9 cellular contexts compared by ENCODE assay signal in genomic region chr2:20071397-20072383, GRCh38. TPM values are rescaled to one million over a fixed set of nuclear protein-coding genes. Genes with fewer than 3 reads are reported as not detected.
DNase-seq lines count a peak whose midpoint lies in the region; ATAC-seq and TF ChIP-seq lines count a peak whose summit lies in the region.
"Had no signal": no experiment of that assay in that cellular context is flagged by ENCODE, and none has a peak within 500 bp of the region (broad histone marks: within the 10 kb centered on the region; RNA-seq: fewer than 3 reads in every experiment).

No MANE protein-coding gene starts in this region.

- TF ChIP-seq RAD21 in SK-N-SH (IDR thresholded peaks at IDR 0.05; ENCODE audit: low read length), result peak; percentile 45

- intact Hi-C loops in prostate gland (cut with DNase I), result no loop called here

- peaks cover 41% of the 10 kb centered on the region for H3F3A ChIP-seq in SK-N-SH (replicated peaks; ENCODE audit: insufficient read depth)

- peak overlapping the region; percentile 94 for H2AFZ ChIP-seq in SK-N-SH (ENCODE audit: low read depth)

- peak; percentile 60 to 73; a peak in 3 of 4 replicates for TF ChIP-seq EP300 in SK-N-SH (IDR thresholded peaks at IDR 0.05; ENCODE audit: borderline replicate concordance in 1 of 2, low read depth in 1 of 2, low read length in 1 of 2)

- H3K4me2 ChIP-seq in SK-N-SH, result peak overlapping the region; percentile 76

- peaks cover 21 to 52% of the 10 kb centered on the region in 2 experiments for H3K4me1 ChIP-seq in SK-N-SH (ENCODE audit: control insufficient read depth in 1 of 2, insufficient read depth in 2 of 2, low read depth in 1 of 2, low read length in 1 of 2)
- peaks cover 29% of the 10 kb centered on the region for H3K4me1 ChIP-seq in foreskin keratinocyte
- no peaks in the 10 kb centered on the region for H3K4me1 ChIP-seq in prostate gland (replicated peaks)

- no peaks in the 10 kb centered on the region for H4K20me1 ChIP-seq in SK-N-SH (ENCODE audit: insufficient read depth)

- H3K36me3 ChIP-seq in SK-N-SH (replicated peaks in 1 of 2; ENCODE audit: control insufficient read depth in 1 of 2, insufficient read depth in 2 of 2, low read length in 1 of 2), result no peaks in the 10 kb centered on the region
- no peaks in the 10 kb centered on the region for H3K36me3 ChIP-seq in prostate gland

- peak overlapping the region; percentile 72; the same call in 1 of the 2 replicates for H3K9ac ChIP-seq in SK-N-SH

- H3K9me3 ChIP-seq in SK-N-SH (no peaks in the 10 kb centered on the region), prostate gland (no peaks in the 10 kb centered on the region)

- TF ChIP-seq CTCF in SK-N-SH (IDR thresholded peaks at IDR 0.05), result no peak
- no peak for TF ChIP-seq CTCF in foreskin keratinocyte (conservative IDR thresholded peaks at IDR 0.05)
- TF ChIP-seq CTCF in prostate gland (IDR thresholded peaks at IDR 0.05), result no peak

- peak; percentile 93 for DNase-seq in ELF-1 (ENCODE audit: low read depth, low spot score)
- DNase-seq in SK-N-SH, result peak; percentile 80
- peak; percentile 73 to 92 for DNase-seq in foreskin keratinocyte
- DNase-seq in prostate gland (ENCODE audit: low spot score), result no peak
- no peak for DNase-seq in activated T-cell treated with anti-CD3 and anti-CD28 coated beads, Interleukin-2, amount 50 U/mL, for 48 hours
- DNase-seq in kidney glomerular epithelial cell (lab: John Stamatoyannopoulos, UW), result no peak
- no peak for DNase-seq in middle frontal gyrus (ENCODE audit: extremely low spot score, low spot score)
- DNase-seq: activated naive CD4-positive, alpha-beta T cell treated with Interleukin-2 at 50 U/mL for 16 hours had no signal

- POLR2A ChIA-PET in SK-N-SH (lab: Yijun Ruan, JAX), result interaction anchor here (0.6 to 2.8 kb wide), 3 partner anchors 11 to 20 kb away, joined by 3 to 30 read pairs (median 18); partner anchors contain the start of gene LAPTM4A

- peak overlapping the region; percentile 98 to 99 for H3K27ac ChIP-seq in SK-N-SH (ENCODE audit: low read depth in 2 of 2, low read length in 1 of 2)
- H3K27ac ChIP-seq in foreskin keratinocyte, result peak overlapping the region; percentile 48
- peak overlapping the region; percentile 30 to 49 for H3K27ac ChIP-seq in prostate gland

- H3K4me3 ChIP-seq in SK-N-SH (ENCODE audit: low read depth in 2 of 2, low read length in 1 of 2), result peak overlapping the region; percentile 11 to 23; a peak in 2 of 4 replicates
- H3K4me3 ChIP-seq in prostate gland, result no peak overlapping the region

- no peak for TF ChIP-seq POLR2A in prostate gland (IDR thresholded peaks at IDR 0.05)

- WGBS in SK-N-SH (ENCODE audit: low lambda C conversion rate), result 12% methylated on average over 14 of the region's 14 CpGs
- 26% methylated on average over 14 of the region's 14 CpGs for WGBS in prostate gland

- no peaks in the 10 kb centered on the region for H3K9me2 ChIP-seq in SK-N-SH

- CTCF ChIA-PET in SK-N-SH (lab: Yijun Ruan, JAX), result interaction anchor here (0.8 to 3.5 kb wide), 10 partner anchors 9 to 154 kb away, joined by 3 to 23 read pairs (median 8); partner anchors contain the start of gene SDC1

- H3K79me2 ChIP-seq in SK-N-SH (ENCODE audit: insufficient read depth), result no peaks in the 10 kb centered on the region

- no peaks in the 10 kb centered on the region for H3K27me3 ChIP-seq in SK-N-SH (ENCODE audit: insufficient read depth)
- no peaks in the 10 kb centered on the region for H3K27me3 ChIP-seq in foreskin keratinocyte
- H3K27me3 ChIP-seq in prostate gland (replicated peaks; ENCODE audit: insufficient read depth), result no peaks in the 10 kb centered on the region

- ATAC-seq in foreskin keratinocyte (peak; percentile 90), HG02588 (IDR thresholded peaks at IDR 0.05; ENCODE audit: unreplicated experiment) (no peak)

TF ChIP-seq in SK-N-SH, 30 proteins besides CTCF, POLR2A, EP300 and RAD21:
- TF ChIP-seq TEAD4 (IDR thresholded peaks at IDR 0.05; ENCODE audit: borderline replicate concordance, insufficient read depth), result peak; percentile 55
- TF ChIP-seq NFIC (IDR thresholded peaks at IDR 0.05; ENCODE audit: borderline replicate concordance), result peak; percentile 90
- TF ChIP-seq MXI1 (IDR thresholded peaks at IDR 0.05; ENCODE audit: low read depth, low read length), result peak; percentile 11
- no peak for TF ChIP-seq NRF1 (IDR thresholded peaks at IDR 0.05; ENCODE audit: low read depth, low read length)
- TF ChIP-seq PBX3 (IDR thresholded peaks at IDR 0.05), result peak; percentile 51
- 0 out of 2 replicates have a peak, but pooled peaks have one; percentile 1 for TF ChIP-seq SMC3 (IDR thresholded peaks at IDR 0.05; ENCODE audit: low read depth, low read length)
- 0 out of 2 replicates have a peak, but pooled peaks have one; percentile 16 for TF ChIP-seq YY1 (IDR thresholded peaks at IDR 0.05; ENCODE audit: low read depth)
- TF ChIP-seq SIN3A (IDR thresholded peaks at IDR 0.05; ENCODE audit: borderline replicate concordance, low read depth, low read length), result peak; percentile 83; the same call in 1 of the 2 replicates
- TF ChIP-seq POLR2AphosphoS5 (IDR thresholded peaks at IDR 0.05; ENCODE audit: low read depth, low read length), result peak; percentile 93
- peak; percentile 41; the same call in 1 of the 2 replicates for TF ChIP-seq FOXJ3 (CRISPR knock-in tag; IDR thresholded peaks at IDR 0.05)
- no peak; the same call in 1 of the 2 replicates for TF ChIP-seq JUND (IDR thresholded peaks at IDR 0.05)
- TF ChIP-seq CHD2 (IDR thresholded peaks at IDR 0.05; ENCODE audit: low read length, partially characterized antibody), result peak; percentile 86
- peak; percentile 64 for TF ChIP-seq GATA2 (CRISPR knock-in tag; IDR thresholded peaks at IDR 0.05)
- peak; percentile 99 for TF ChIP-seq TCF12 (IDR thresholded peaks at IDR 0.05)
- no peak for TF ChIP-seq GABPA (IDR thresholded peaks at IDR 0.05; ENCODE audit: low read depth)
- peak; percentile 96 for TF ChIP-seq RCOR1 (IDR thresholded peaks at IDR 0.05; ENCODE audit: low read length)
- TF ChIP-seq RFX5 (IDR thresholded peaks at IDR 0.05; ENCODE audit: low read length), result no peak
- peak; percentile 49; the same call in 1 of the 2 replicates for TF ChIP-seq TAF1 (IDR thresholded peaks at IDR 0.05; ENCODE audit: borderline replicate concordance, low read depth, low read length)
- peak; percentile 82 for TF ChIP-seq MAX (IDR thresholded peaks at IDR 0.05; ENCODE audit: low read depth)
- peak; percentile 32; the same call in 1 of the 2 replicates for TF ChIP-seq FOSL2 (IDR thresholded peaks at IDR 0.05; ENCODE audit: borderline replicate concordance, low read depth)
TF ChIP-seq in SK-N-SH: peak in this region for 16.

RNA-seq across cellular contexts. Expression of gene LAPTM4A, which starts 20.3 kb away (rescaled TPM):
- polyA plus RNA-seq in SK-N-SH (2012; rRNA removed) (306 and 350 TPM in 2 replicates), foreskin keratinocyte (127 and 150 TPM in 2 replicates)
- 391 and 431 TPM in 2 replicates for polyA plus RNA-seq in SK-N-SH (2012; cell fraction: cytosol; rRNA removed)
- 69.8 and 155 TPM in 2 replicates for polyA plus RNA-seq in SK-N-SH (2012; cell fraction: nucleus; rRNA removed)
- total RNA-seq in foreskin keratinocyte (91.4 and 103 TPM in 2 replicates), prostate gland (100 to 1,000 TPM; 142 to 340 TPM)

RNA-seq across cellular contexts. Expression of gene MATN3, which starts 59.2 kb away (rescaled TPM):
- 4.0 and 5.9 TPM in 2 replicates for polyA plus RNA-seq in SK-N-SH (2012; rRNA removed)
- 7.1 and 8.9 TPM in 2 replicates for polyA plus RNA-seq in SK-N-SH (2012; cell fraction: cytosol; rRNA removed)
- 3.6 and 5.5 TPM in 2 replicates for polyA plus RNA-seq in SK-N-SH (2012; cell fraction: nucleus; rRNA removed)
- 2.2 and 4.3 TPM in 2 replicates for total RNA-seq in foreskin keratinocyte
- 1.2 and 3.1 TPM in 2 replicates for polyA plus RNA-seq in foreskin keratinocyte
- total RNA-seq in prostate gland, result 1 to 10 TPM; 1.2 to 2.9 TPM

Comparison
In these comparisons a context has a peak if more than half of its experiments do, and no peak if none do; other contexts are left out.
1. DNase-seq: peak in ELF-1 (single experiment), SK-N-SH (single experiment) and foreskin keratinocyte (2 of 2); none in prostate gland (single experiment), activated T-cell treated with anti-CD3 and anti-CD28 coated beads, Interleukin-2, amount 50 U/mL, for 48 hours (0 of 2), kidney glomerular epithelial cell (single experiment) and middle frontal gyrus (single experiment).
2. H3K27ac ChIP-seq: peak in every context shown above with its lines; median percentile 98 in SK-N-SH; 48 in foreskin keratinocyte; 40 in prostate gland.
3. H3K4me3 ChIP-seq: peak in SK-N-SH (2 of 2); none in prostate gland (0 of 2).